ENCODE assay signal across 8 cellular contexts in the genomic region with DNA sequence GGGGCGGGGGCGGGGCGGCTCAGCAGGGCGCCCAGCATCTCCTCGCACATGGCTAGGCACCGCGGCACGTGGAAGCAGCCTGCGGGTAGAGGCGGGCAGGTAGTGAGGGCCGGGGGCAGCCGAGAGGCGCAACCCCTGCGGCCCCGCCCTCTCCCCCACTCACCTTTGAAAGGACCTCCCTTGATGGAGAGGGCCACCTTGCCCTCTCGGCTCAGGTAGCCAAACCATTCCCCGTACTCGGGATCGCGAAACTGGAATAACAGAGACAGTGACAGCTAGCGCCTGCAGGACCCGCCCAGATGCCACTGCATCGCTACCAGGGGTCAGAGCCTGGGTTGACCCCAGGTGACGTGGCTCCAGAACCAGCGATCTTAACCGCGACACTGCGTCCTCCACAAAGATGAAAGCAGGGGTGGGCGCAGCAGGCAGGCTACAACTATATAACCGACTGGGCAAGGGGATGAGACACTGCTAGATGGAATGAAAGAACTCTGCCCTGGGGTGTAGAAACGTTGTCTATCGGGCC. TPM values are rescaled to one million over a fixed set of nuclear protein-coding genes. Genes with fewer than 3 reads are reported as not detected.
A peak's percentile ranks its signal among the peaks of the same experiment; 100 is the strongest.
DNase-seq lines count a peak whose midpoint lies in the region; ATAC-seq, FAIRE-seq and TF ChIP-seq lines count a peak whose summit lies in the region.

No MANE protein-coding gene starts in this region.

- no peak for FAIRE-seq in frontal cortex (lab: Jason Lieb, UNC)

- peak overlapping the region; percentile 69 for H3K4me2 ChIP-seq in neural progenitor cell

- peak overlapping the region; percentile 82 for H3K4me3 Mint-ChIP-seq in neural progenitor cell

- peaks cover 2% of the 10 kb centered on the region for H3K27me3 Mint-ChIP-seq in neural progenitor cell (ENCODE audit: insufficient read depth, low read depth)

- H3K9ac ChIP-seq in HUES64 (ENCODE audit: low read depth, low read length): no peak overlapping the region
- H3K9ac ChIP-seq in neural progenitor cell: no peak overlapping the region

- H2AFZ ChIP-seq in neural progenitor cell (replicated peaks): no peak overlapping the region

- H3K4me3 ChIP-seq in HUES64 (ENCODE audit: low read length) (peak overlapping the region; percentile 49), neural progenitor cell (peak overlapping the region; percentile 73)

- no peaks in the 10 kb centered on the region for H4K20me1 ChIP-seq in neural progenitor cell (ENCODE audit: low read depth)

- peaks cover 2% of the 10 kb centered on the region for H3K36me3 Mint-ChIP-seq in neural progenitor cell

- H3K4me1 ChIP-seq in HUES64 (ENCODE audit: insufficient read depth, low read length): no peaks in the 10 kb centered on the region
- H3K4me1 ChIP-seq in neural progenitor cell: no peaks in the 10 kb centered on the region

- no peak for TF ChIP-seq CTCF in neural progenitor cell (IDR thresholded peaks at IDR 0.05)
- no peak for TF ChIP-seq CTCF in omental fat pad (IDR thresholded peaks at IDR 0.05)

- no peak for ATAC-seq in omental fat pad (ENCODE audit: low FRiP score)

- peaks cover 15% of the 10 kb centered on the region for H3K4me1 Mint-ChIP-seq in neural progenitor cell

- H3K9me3 ChIP-seq in HUES64 (ENCODE audit: insufficient read depth, low read depth, low read length) (no peaks in the 10 kb centered on the region), neural progenitor cell (ENCODE audit: low read depth) (no peaks in the 10 kb centered on the region)

- H3F3A ChIP-seq in neural progenitor cell (ENCODE audit: low read depth): peaks cover 5% of the 10 kb centered on the region

- DNase-seq in NCI-H2227 (lab: John Stamatoyannopoulos, UW; ENCODE audit: unreplicated experiment) (peak; percentile 37), NCI-H2227 treated with DMSO at 0.1 percent for 48 hours (lab: John Stamatoyannopoulos, UW) (no peak), caudate nucleus (lab: John Stamatoyannopoulos, UW) (no peak), neural progenitor cell (ENCODE audit: low spot score) (peak; percentile 47), DMS 273 (lab: John Stamatoyannopoulos, UW; ENCODE audit: unreplicated experiment) (no peak), omental fat pad (ENCODE audit: low spot score) (no peak), frontal cortex (ENCODE audit: low spot score in 2 of 2) (no peak)

- H3K79me2 ChIP-seq in neural progenitor cell (ENCODE audit: low read depth): peaks cover 18% of the 10 kb centered on the region

- no peak overlapping the region for H3K27ac Mint-ChIP-seq in neural progenitor cell

- WGBS in HUES64: 15% methylated on average over 19 of the region's 32 CpGs

- H3K27me3 ChIP-seq in HUES64 (ENCODE audit: insufficient read depth, low read length) (no peaks in the 10 kb centered on the region), neural progenitor cell (no peaks in the 10 kb centered on the region)

- H3K36me3 ChIP-seq in HUES64 (ENCODE audit: insufficient read depth, low read length): peaks cover 26% of the 10 kb centered on the region
- no peaks in the 10 kb centered on the region for H3K36me3 ChIP-seq in neural progenitor cell

- no peak overlapping the region for H3K27ac ChIP-seq in HUES64 (ENCODE audit: low read depth, low read length)
- H3K27ac ChIP-seq in caudate nucleus (ENCODE audit: low read depth, low read length): peak overlapping the region; percentile 40
- H3K27ac ChIP-seq in neural progenitor cell: no peak overlapping the region

- peaks cover 7% of the 10 kb centered on the region for H3K9me3 Mint-ChIP-seq in neural progenitor cell

RNA-seq across cellular contexts. Expression of gene NAA10, which starts 0.6 kb away (rescaled TPM):
- polyA plus RNA-seq in HUES64 (2013, experiment 1 of 2): 88.5 TPM
- 80.7 TPM for polyA plus RNA-seq in HUES64 (2013, experiment 2 of 2)
- 55.5 and 113 TPM in 2 replicates for total RNA-seq in neural progenitor cell (ENCODE audit: low replicate concordance)
- 100 to 1,000 TPM in 1 of 4 donors, 10 to 100 TPM in 3; 85.7 to 101 (median 90.7) TPM for total RNA-seq in omental fat pad
- 21.6 TPM for total RNA-seq in frontal cortex

RNA-seq across cellular contexts. Expression of gene RENBP, which starts 9.1 kb away (rescaled TPM):
- polyA plus RNA-seq in HUES64 (2013, experiment 1 of 2): 5.8 TPM
- polyA plus RNA-seq in HUES64 (2013, experiment 2 of 2): 6.9 TPM
- 5.4 and 9.3 TPM in 2 replicates for total RNA-seq in neural progenitor cell (ENCODE audit: low replicate concordance)
- 10 to 100 TPM in 3 of 4 donors, 1 to 10 TPM in 1; 7.8 to 33.0 (median 26.5) TPM for total RNA-seq in omental fat pad
- 2.4 TPM for total RNA-seq in frontal cortex

RNA-seq across cellular contexts. Expression of gene ARHGAP4, which starts 9.3 kb away (rescaled TPM):
- 15.3 TPM for polyA plus RNA-seq in HUES64 (2013, experiment 1 of 2)
- 18.2 TPM for polyA plus RNA-seq in HUES64 (2013, experiment 2 of 2)
- total RNA-seq in neural progenitor cell (ENCODE audit: low replicate concordance) (5.1 and 17.9 TPM in 2 replicates), omental fat pad (10 to 100 TPM; 16.6 to 72.2 (median 36.4) TPM), frontal cortex (5.7 TPM)

RNA-seq across cellular contexts. Expression of gene AVPR2, which starts 30.9 kb away (rescaled TPM):
- not detected for polyA plus RNA-seq in HUES64 (2013, experiment 1 of 2)
- not detected for polyA plus RNA-seq in HUES64 (2013, experiment 2 of 2)
- not detected in 2 replicates for total RNA-seq in neural progenitor cell (ENCODE audit: low replicate concordance)
- total RNA-seq in omental fat pad: 10 to 100 TPM in 1 of 4 donors, 1 to 10 TPM in 2, under 1 TPM in 1; 0.74 to 22.7 (median 3.6) TPM
- not detected for total RNA-seq in frontal cortex

RNA-seq across cellular contexts. Expression of gene HCFC1, which starts 36.2 kb away (rescaled TPM):
- polyA plus RNA-seq in HUES64 (2013, experiment 1 of 2): 59.9 TPM
- 64.5 TPM for polyA plus RNA-seq in HUES64 (2013, experiment 2 of 2)
- total RNA-seq in neural progenitor cell (ENCODE audit: low replicate concordance) (20.7 and 57.7 TPM in 2 replicates), omental fat pad (10 to 100 TPM; 21.5 to 41.5 (median 30.8) TPM), frontal cortex (9.4 TPM)

Comparison
In these comparisons a context has a peak if more than half of its experiments do, and no peak if none do; other contexts are left out.
1. DNase-seq: peak in NCI-H2227 (single experiment) and neural progenitor cell (single experiment); none in NCI-H2227 treated with DMSO at 0.1 percent for 48 hours (single experiment), caudate nucleus (0 of 61), DMS 273 (single experiment), omental fat pad (single experiment) and frontal cortex (0 of 2).